ENCODE assay signal across 9 cellular contexts in the genomic region with DNA sequence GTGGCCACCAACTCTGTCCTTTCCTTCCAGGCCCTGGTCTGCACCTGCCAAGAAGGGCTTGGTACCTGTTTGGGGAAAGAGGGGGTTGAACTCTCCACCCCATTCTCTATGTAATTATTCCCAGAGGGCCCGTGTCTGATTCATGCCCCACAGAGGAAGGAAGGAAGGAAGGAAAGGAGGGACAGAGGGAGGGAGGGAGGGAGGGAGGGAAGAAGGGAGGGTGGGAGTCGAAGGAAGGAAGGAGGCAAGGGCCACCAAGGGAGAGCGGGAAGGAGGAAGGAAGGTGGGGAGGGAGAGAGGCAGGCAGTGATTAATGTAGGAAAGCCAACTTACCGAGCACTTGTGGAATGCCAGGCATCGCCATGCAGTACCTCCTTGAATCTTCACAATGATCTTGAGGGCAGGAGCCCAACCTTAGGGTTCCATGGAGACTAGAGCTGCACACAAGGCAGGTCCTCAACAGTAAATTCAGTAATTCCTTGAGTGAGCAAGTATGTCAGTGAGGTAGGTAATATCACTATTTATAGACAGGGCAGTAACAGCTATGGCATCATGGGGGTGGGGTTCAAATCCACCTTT.
DNase-seq lines count a peak whose midpoint lies in the region; ATAC-seq and TF ChIP-seq lines count a peak whose summit lies in the region.
"Had no signal": no experiment of that assay in that cellular context is flagged by ENCODE, and none has a peak within 500 bp of the region (broad histone marks: within the 10 kb centered on the region; RNA-seq: fewer than 3 reads in every experiment).

No MANE protein-coding gene starts in this region.

- no peak overlapping the region for H2AK5ac ChIP-seq in mesendoderm (ENCODE audit: low read length)

- H3K23ac ChIP-seq in mesendoderm (ENCODE audit: low read length), result no peak overlapping the region

- H3K9me3 ChIP-seq in HUES64 (ENCODE audit: insufficient read depth, low read depth, low read length), result no peaks in the 10 kb centered on the region
- no peaks in the 10 kb centered on the region for H3K9me3 ChIP-seq in colonic mucosa
- H3K9me3 ChIP-seq in tibial nerve, result no peaks in the 10 kb centered on the region

- WGBS in HUES64, result 54% methylated on average over 5 of the region's 5 CpGs
- WGBS in mesendoderm (ENCODE audit: extremely low coverage, insufficient coverage, low lambda C conversion rate), result no CpG with 5 or more reads among the region's 5 CpGs
- 28 to 49% methylated on average over 5 of the region's 5 CpGs for WGBS in tibial nerve, 2 donors

- no peak for TF ChIP-seq EP300 in tibial nerve (IDR thresholded peaks at IDR 0.05)

- H2BK120ac ChIP-seq in mesendoderm (ENCODE audit: low read depth, low read length), result no peak overlapping the region

- no peak overlapping the region for H2BK15ac ChIP-seq in mesendoderm (replicated peaks; ENCODE audit: low read depth)

- TF ChIP-seq POLR2A in tibial nerve (IDR thresholded peaks at IDR 0.05), result no peak

- H2BK5ac ChIP-seq in mesendoderm (ENCODE audit: low read length), result no peak overlapping the region

- H3K4me1 ChIP-seq in HUES64 (ENCODE audit: insufficient read depth, low read length) (peaks cover 15% of the 10 kb centered on the region), colonic mucosa (no peaks in the 10 kb centered on the region), mesendoderm (ENCODE audit: control insufficient read depth, low read depth, low read length) (peaks cover 8% of the 10 kb centered on the region), tibial nerve (peaks cover 0 to 32% (median 5%) of the 10 kb centered on the region in 4 donors)

- H3K36me3 ChIP-seq in HUES64 (ENCODE audit: insufficient read depth, low read length), result no peaks in the 10 kb centered on the region
- no peaks in the 10 kb centered on the region for H3K36me3 ChIP-seq in colonic mucosa
- H3K36me3 ChIP-seq in mesendoderm (ENCODE audit: control insufficient read depth, insufficient read depth, low read length), result no peaks in the 10 kb centered on the region
- H3K36me3 ChIP-seq in tibial nerve, result no peaks in the 10 kb centered on the region

- H3K18ac ChIP-seq in mesendoderm (ENCODE audit: low read length), result peak overlapping the region; percentile 16

- H3K79me1 ChIP-seq in mesendoderm (ENCODE audit: low read length), result no peaks in the 10 kb centered on the region

- H3K9ac ChIP-seq in HUES64 (ENCODE audit: low read depth, low read length) (peak overlapping the region; percentile 45; the same call in 1 of the 2 replicates), colonic mucosa (ENCODE audit: low read depth in 2 of 2, low read length in 2 of 2) (no peak overlapping the region), mesendoderm (ENCODE audit: low read length) (no peak overlapping the region)

- intact Hi-C loops in colonic mucosa (cut with DNase I) (no loop called here), dorsolateral prefrontal cortex (cut with DNase I) (no loop called here)

- H3K79me2 ChIP-seq in mesendoderm (ENCODE audit: control insufficient read depth, insufficient read depth, low read length), result no peaks in the 10 kb centered on the region

- peak overlapping the region; percentile 49 for H3K56ac ChIP-seq in mesendoderm (ENCODE audit: low read length)

- ATAC-seq in GM19324 (IDR thresholded peaks at IDR 0.05; ENCODE audit: low FRiP score, unreplicated experiment) (no peak), HG03045 (IDR thresholded peaks at IDR 0.05; ENCODE audit: unreplicated experiment) (no peak)

- H3K27ac ChIP-seq in HUES64 (ENCODE audit: low read depth, low read length) (peak overlapping the region; percentile 76), colonic mucosa (peak overlapping the region; percentile 20), mesendoderm (ENCODE audit: low read depth, low read length) (no peak overlapping the region), tibial nerve (peak overlapping the region; percentile 56 to 84 (median 70)), dorsolateral prefrontal cortex (peak overlapping the region in 3 of 59 donors; percentile 16 to 41 (median 41))

- DNase-seq in colonic mucosa (no peak), mesendoderm (peak; percentile 63), tibial nerve (ENCODE audit: low spot score in 2 of 2) (no peak), NCI-H1092 (lab: John Stamatoyannopoulos, UW) (no peak), dorsolateral prefrontal cortex (no peak)
- DNase-seq: activated CD4-positive, alpha-beta T cell treated with anti-CD3 and anti-CD28 coated beads for 4 hours had no signal

- H3K4me2 ChIP-seq in mesendoderm (ENCODE audit: low read length), result no peak overlapping the region

- H4K5ac ChIP-seq in mesendoderm (ENCODE audit: low read length), result no peak overlapping the region

- TF ChIP-seq CTCF in colonic mucosa (IDR thresholded peaks at IDR 0.05), result no peak
- TF ChIP-seq CTCF in tibial nerve (IDR thresholded peaks at IDR 0.05), result no peak
- TF ChIP-seq CTCF in dorsolateral prefrontal cortex (IDR thresholded peaks at IDR 0.05 in 54 of 56, conservative IDR thresholded peaks at IDR 0.05 in 2 of 56; ENCODE audit: low read depth in 1 of 56, partially characterized antibody in 56 of 56), result no peak

- H3K4me3 ChIP-seq in HUES64 (ENCODE audit: low read length) (0 out of 2 replicates have a peak overlapping the region, but pooled peaks have one; percentile 15), colonic mucosa (no peak overlapping the region), mesendoderm (ENCODE audit: low read length) (no peak overlapping the region), tibial nerve (no peak overlapping the region), dorsolateral prefrontal cortex (no peak overlapping the region)

- no peak overlapping the region for H4K8ac ChIP-seq in mesendoderm (ENCODE audit: low read depth, low read length)

- H3K27me3 ChIP-seq in HUES64 (ENCODE audit: insufficient read depth, low read length), result no peaks in the 10 kb centered on the region
- H3K27me3 ChIP-seq in colonic mucosa, result no peaks in the 10 kb centered on the region
- no peaks in the 10 kb centered on the region for H3K27me3 ChIP-seq in mesendoderm (ENCODE audit: insufficient read depth, low read length, poor library complexity)
- H3K27me3 ChIP-seq in tibial nerve, result no peaks in the 10 kb centered on the region
- H3K27me3 ChIP-seq in dorsolateral prefrontal cortex, result peaks cover 0 to 3% (median 0%) of the 10 kb centered on the region in 45 donors

- H3K4ac ChIP-seq in mesendoderm (ENCODE audit: low read depth, low read length), result no peak overlapping the region
